In genomic region chr12:46470975-46471374, GRCh38 we compare ENCODE assay signal across 1 cellular context.
TF ChIP-seq lines count a peak whose summit lies in the region.

No MANE protein-coding gene starts in this region.

TF ChIP-seq in GM12878, 131 proteins besides CTCF, POLR2A, EP300 and RAD21:
- TF ChIP-seq MLLT1 (IDR thresholded peaks at IDR 0.05), result peak; percentile 26; the same call in 1 of the 2 replicates
- TF ChIP-seq CUX1 (IDR thresholded peaks at IDR 0.05; ENCODE audit: insufficient replicate concordance, low read depth, low read length), result no peak
